ENCODE assay signal across 8 cellular contexts in the genomic region with DNA sequence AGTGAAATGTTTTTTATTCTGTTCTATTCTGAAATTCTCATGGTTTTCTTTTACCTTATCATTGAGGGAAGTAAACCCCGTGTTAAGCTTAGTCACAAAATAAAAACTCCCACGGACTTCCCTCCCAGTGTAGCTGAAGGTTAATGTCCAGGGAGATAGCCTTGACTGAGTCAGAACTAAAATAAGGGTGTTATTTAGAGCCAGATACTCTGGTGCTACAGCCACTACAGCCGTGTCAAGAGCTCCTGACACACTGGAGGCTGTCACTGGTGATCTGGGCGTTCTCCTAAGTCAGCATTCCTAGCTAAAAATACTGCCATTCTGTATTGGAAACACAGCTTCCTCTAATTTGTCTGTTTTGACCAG.
DNase-seq lines count a peak whose midpoint lies in the region; TF ChIP-seq lines count a peak whose summit lies in the region.

No MANE protein-coding gene starts in this region.

- TF ChIP-seq CTCF in GM10266 (IDR thresholded peaks at IDR 0.05; ENCODE audit: control insufficient read depth, insufficient read depth, low read depth, missing control alignments) = no peak
- TF ChIP-seq CTCF in neural progenitor cell (IDR thresholded peaks at IDR 0.05) = no peak

- no peak overlapping the region for H3K27ac Mint-ChIP-seq in neural progenitor cell

- H3K36me3 Mint-ChIP-seq in neural progenitor cell = no peaks in the 10 kb centered on the region

- H3K4me3 Mint-ChIP-seq in neural progenitor cell = no peak overlapping the region

- H3K4me3 ChIP-seq in Karpas-422 (ENCODE audit: low read length) (no peak overlapping the region), neural progenitor cell (no peak overlapping the region)

- H3K27ac ChIP-seq in cingulate gyrus (ENCODE audit: low read depth, low read length) = peak overlapping the region; percentile 56
- no peak overlapping the region for H3K27ac ChIP-seq in Karpas-422 (ENCODE audit: low read length)
- H3K27ac ChIP-seq in neural progenitor cell = no peak overlapping the region

- H3K27me3 Mint-ChIP-seq in neural progenitor cell (ENCODE audit: insufficient read depth, low read depth) = peaks cover 4% of the 10 kb centered on the region

- no peaks in the 10 kb centered on the region for H3K36me3 ChIP-seq in Karpas-422 (ENCODE audit: insufficient read depth, low read length)
- H3K36me3 ChIP-seq in neural progenitor cell = no peaks in the 10 kb centered on the region

- no peaks in the 10 kb centered on the region for H3K9me2 ChIP-seq in Karpas-422 (replicated peaks; ENCODE audit: insufficient read depth, low read length)

- H3K79me2 ChIP-seq in Karpas-422 (ENCODE audit: low read length) (no peaks in the 10 kb centered on the region), neural progenitor cell (ENCODE audit: low read depth) (no peaks in the 10 kb centered on the region)

- H3K4me2 ChIP-seq in Karpas-422 (ENCODE audit: low read depth, low read length, poor library complexity, severe bottlenecking) = no peak overlapping the region
- H3K4me2 ChIP-seq in neural progenitor cell = no peak overlapping the region

- H3K9ac ChIP-seq in Karpas-422 (ENCODE audit: low read length) (no peak overlapping the region), neural progenitor cell (no peak overlapping the region)

- peaks cover 62% of the 10 kb centered on the region for H4K20me1 ChIP-seq in Karpas-422 (ENCODE audit: insufficient read depth, low read depth, low read length)
- no peaks in the 10 kb centered on the region for H4K20me1 ChIP-seq in neural progenitor cell (ENCODE audit: low read depth)

- H3K9me3 ChIP-seq in Karpas-422 (ENCODE audit: low read length) = no peaks in the 10 kb centered on the region
- no peaks in the 10 kb centered on the region for H3K9me3 ChIP-seq in neural progenitor cell (ENCODE audit: low read depth)

- no peaks in the 10 kb centered on the region for H3K9me3 Mint-ChIP-seq in neural progenitor cell

- peaks cover 33% of the 10 kb centered on the region for H3K4me1 Mint-ChIP-seq in neural progenitor cell

- H3K27me3 ChIP-seq in Karpas-422 (ENCODE audit: low read length) (no peaks in the 10 kb centered on the region), neural progenitor cell (no peaks in the 10 kb centered on the region)

- H2AFZ ChIP-seq in Karpas-422 (ENCODE audit: low read length) (no peak overlapping the region), neural progenitor cell (replicated peaks) (no peak overlapping the region)

- no peaks in the 10 kb centered on the region for H3F3A ChIP-seq in neural progenitor cell (ENCODE audit: low read depth)

- peak; percentile 49 for DNase-seq in GM10266 (ENCODE audit: extremely low spot score)
- peak; percentile 35 for DNase-seq in HK-2 (ENCODE audit: unreplicated experiment)
- DNase-seq in midbrain (lab: John Stamatoyannopoulos, UW) = peak; percentile 31
- no peak for DNase-seq in GDM1 (lab: John Stamatoyannopoulos, UW)
- no peak for DNase-seq in Karpas-422
- DNase-seq in DMS153 treated with DMSO at 0.1 percent for 48 hours (lab: John Stamatoyannopoulos, UW; ENCODE audit: unreplicated experiment) = no peak
- no peak for DNase-seq in neural progenitor cell (ENCODE audit: low spot score)

- H3K4me1 ChIP-seq in Karpas-422 (ENCODE audit: low read length) (no peaks in the 10 kb centered on the region), neural progenitor cell (peaks cover 5% of the 10 kb centered on the region)

Comparison
In these comparisons a context has a peak if more than half of its experiments do, and no peak if none do; other contexts are left out.
1. DNase-seq: peak in GM10266 (single experiment), HK-2 (single experiment) and midbrain (single experiment); none in GDM1 (single experiment), Karpas-422 (single experiment), DMS153 treated with DMSO at 0.1 percent for 48 hours (single experiment) and neural progenitor cell (single experiment).